ENCODE assay signal across 12 cellular contexts in the genomic region with DNA sequence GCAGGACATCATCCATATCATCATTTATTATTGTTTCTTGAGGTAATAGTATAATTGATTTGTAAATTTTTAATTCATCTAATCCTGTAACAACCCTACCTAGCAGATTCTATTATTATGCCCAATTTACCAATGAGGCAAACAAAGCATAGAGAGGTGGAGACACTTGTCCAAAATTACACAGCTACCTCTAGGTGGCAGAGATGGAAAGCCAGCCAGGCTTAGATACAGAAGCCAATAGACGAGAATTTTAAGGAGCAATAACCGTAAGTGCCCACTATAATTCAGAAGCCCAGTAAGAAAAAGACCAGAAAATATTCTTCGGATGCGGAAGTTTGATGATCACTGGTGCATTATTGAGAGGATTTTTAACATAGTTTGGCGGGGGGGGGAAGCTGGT. TPM values are rescaled to one million over a fixed set of nuclear protein-coding genes. Genes with fewer than 3 reads are reported as not detected.
A peak's percentile ranks its signal among the peaks of the same experiment; 100 is the strongest.
DNase-seq lines count a peak whose midpoint lies in the region; ATAC-seq and TF ChIP-seq lines count a peak whose summit lies in the region.
"Had no signal": no experiment of that assay in that cellular context is flagged by ENCODE, and none has a peak within 500 bp of the region (broad histone marks: within the 10 kb centered on the region; RNA-seq: fewer than 3 reads in every experiment).

No MANE protein-coding gene starts in this region.

- H3K27ac Mint-ChIP-seq in Caco-2 (ENCODE audit: unreplicated experiment): no peak overlapping the region
- H3K27ac Mint-ChIP-seq: activated CD4-positive, alpha-beta memory T cell treated with anti-CD3 and anti-CD28 coated beads for 36 hours had no signal

- no peaks in the 10 kb centered on the region for H3K9me3 ChIP-seq in Caco-2
- H3K9me3 ChIP-seq: neutrophil, Peyer's patch had no signal

- POLR2A ChIA-PET in Caco-2 (lab: Charles Lee): no interaction called here

- no peaks in the 10 kb centered on the region for H3K36me3 Mint-ChIP-seq in Caco-2 (ENCODE audit: insufficient read depth, unreplicated experiment)
- H3K36me3 Mint-ChIP-seq: activated CD4-positive, alpha-beta memory T cell treated with anti-CD3 and anti-CD28 coated beads for 36 hours had no signal

- DNase-seq in Caco-2 (peak in 1 of 2 experiments; percentile 40), RKO (ENCODE audit: low spot score) (peak; percentile 36), iPS-NIHi7 (ENCODE audit: extremely low spot score) (peak; percentile 18), NCI-H187 treated with DMSO at 0.1 percent for 48 hours (lab: John Stamatoyannopoulos, UW) (no peak), omental fat pad (ENCODE audit: low spot score) (no peak)
- DNase-seq: activated CD4-positive, alpha-beta memory T cell treated with anti-CD3 and anti-CD28 coated beads for 36 hours; DND-41; Peyer's patch had no signal

- H3K4me1 Mint-ChIP-seq in Caco-2 (ENCODE audit: low read depth, unreplicated experiment): peaks cover 16% of the 10 kb centered on the region

- peak; percentile 58 for ATAC-seq in GM21786 (IDR thresholded peaks at IDR 0.05; ENCODE audit: unreplicated experiment)
- ATAC-seq in HG02840 (IDR thresholded peaks at IDR 0.05; ENCODE audit: low FRiP score, unreplicated experiment): no peak
- no peak for ATAC-seq in GM21825 (IDR thresholded peaks at IDR 0.05; ENCODE audit: unreplicated experiment)
- no peak for ATAC-seq in omental fat pad (ENCODE audit: low FRiP score)

- H3K4me3 Mint-ChIP-seq in Caco-2 (ENCODE audit: unreplicated experiment): no peak overlapping the region
- H3K4me3 Mint-ChIP-seq: activated CD4-positive, alpha-beta memory T cell treated with anti-CD3 and anti-CD28 coated beads for 36 hours had no signal

- TF ChIP-seq CTCF in Caco-2 (IDR thresholded peaks at IDR 0.05; ENCODE audit: insufficient read depth in 1 of 2, low read depth in 1 of 2, low read length in 1 of 2, severe bottlenecking in 1 of 2, unreplicated experiment in 1 of 2) (peak; percentile 62 to 70), omental fat pad (IDR thresholded peaks at IDR 0.05) (no peak)

- 0 out of 2 replicates have a peak, but pooled peaks cover 5% of the 10 kb centered on the region for H3K4me1 ChIP-seq in Caco-2
- H3K4me1 ChIP-seq: Peyer's patch had no signal

- BruUV-seq in Caco-2 (replicated peaks; lab: Mats Ljungman, UMichigan): no TSS peak

- intact Hi-C loops in Caco-2 (cut with micrococcal nuclease; ENCODE audit: unreplicated experiment): loop anchor here (1.0 to 10.0 kb wide), 3 partner anchors 97 to 231 kb away; no protein-coding TSS in a partner anchor

- H3K27me3 ChIP-seq in Caco-2 (replicated peaks; ENCODE audit: control insufficient read depth, insufficient read depth, low read length): no peaks in the 10 kb centered on the region
- H3K27me3 ChIP-seq: neutrophil, Peyer's patch had no signal

- CTCF ChIA-PET in Caco-2 (lab: Charles Lee): interaction anchor here (0.7 to 1.3 kb wide), 8 partner anchors 14 to 236 kb away, joined by 3 to 7 read pairs (median 4); no protein-coding TSS in a partner anchor

- no peak overlapping the region for H3K4me3 ChIP-seq in Caco-2 (ENCODE audit: low read depth, low read length)
- H3K4me3 ChIP-seq: Peyer's patch had no signal

- no peaks in the 10 kb centered on the region for H3K36me3 ChIP-seq in Caco-2 (ENCODE audit: control insufficient read depth, insufficient read depth, low read length)
- H3K36me3 ChIP-seq: neutrophil, Peyer's patch had no signal

- no peaks in the 10 kb centered on the region for H3K27me3 Mint-ChIP-seq in Caco-2 (ENCODE audit: insufficient read depth, unreplicated experiment)
- H3K27me3 Mint-ChIP-seq: activated CD4-positive, alpha-beta memory T cell treated with anti-CD3 and anti-CD28 coated beads for 36 hours had no signal

- H3K9me3 Mint-ChIP-seq in Caco-2 (ENCODE audit: unreplicated experiment): no peaks in the 10 kb centered on the region
- H3K9me3 Mint-ChIP-seq: activated CD4-positive, alpha-beta memory T cell treated with anti-CD3 and anti-CD28 coated beads for 36 hours had no signal

RNA-seq across cellular contexts. Expression of gene ANK3, which starts 54.0 kb away (rescaled TPM):
- total RNA-seq in Caco-2 (2022) (46.7 and 52.3 TPM in 2 replicates), omental fat pad (10 to 100 TPM; 10.5 to 22.5 (median 13.3) TPM)

Comparison
In these comparisons a context has a peak if more than half of its experiments do, and no peak if none do; other contexts are left out.
1. DNase-seq: peak in RKO (single experiment) and iPS-NIHi7 (single experiment); none in NCI-H187 treated with DMSO at 0.1 percent for 48 hours (single experiment) and omental fat pad (single experiment).
2. CTCF ChIP-seq: peak in Caco-2 (2 of 2); none in omental fat pad (0 of 3).